In the genomic region with DNA sequence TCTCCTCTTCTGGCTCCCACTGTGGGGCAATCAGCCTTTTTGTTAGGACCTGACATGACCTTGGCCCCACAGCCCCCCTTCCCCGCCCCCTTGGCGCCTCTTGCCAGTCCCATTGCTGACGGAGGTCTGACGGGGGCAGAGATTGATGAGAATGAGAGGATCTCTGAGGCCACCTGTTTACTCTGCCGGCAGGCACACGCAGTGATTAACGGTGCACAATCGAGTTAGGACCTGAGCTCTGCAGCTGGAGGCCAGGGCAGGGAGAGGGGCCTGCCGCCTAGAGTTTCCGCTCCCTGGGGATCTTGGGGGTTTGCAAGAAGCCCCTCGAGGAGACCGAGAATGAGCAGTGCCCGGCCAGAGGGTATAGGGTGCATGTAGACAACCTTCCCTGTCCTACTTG, we compare ENCODE assay signal across 1 cellular context.
TF ChIP-seq lines count a peak whose summit lies in the region.

No MANE protein-coding gene starts in this region.

TF ChIP-seq in GM23338, 12 proteins besides CTCF, POLR2A, EP300 and RAD21 (continued from another document):
- TF ChIP-seq, protein P1, sequence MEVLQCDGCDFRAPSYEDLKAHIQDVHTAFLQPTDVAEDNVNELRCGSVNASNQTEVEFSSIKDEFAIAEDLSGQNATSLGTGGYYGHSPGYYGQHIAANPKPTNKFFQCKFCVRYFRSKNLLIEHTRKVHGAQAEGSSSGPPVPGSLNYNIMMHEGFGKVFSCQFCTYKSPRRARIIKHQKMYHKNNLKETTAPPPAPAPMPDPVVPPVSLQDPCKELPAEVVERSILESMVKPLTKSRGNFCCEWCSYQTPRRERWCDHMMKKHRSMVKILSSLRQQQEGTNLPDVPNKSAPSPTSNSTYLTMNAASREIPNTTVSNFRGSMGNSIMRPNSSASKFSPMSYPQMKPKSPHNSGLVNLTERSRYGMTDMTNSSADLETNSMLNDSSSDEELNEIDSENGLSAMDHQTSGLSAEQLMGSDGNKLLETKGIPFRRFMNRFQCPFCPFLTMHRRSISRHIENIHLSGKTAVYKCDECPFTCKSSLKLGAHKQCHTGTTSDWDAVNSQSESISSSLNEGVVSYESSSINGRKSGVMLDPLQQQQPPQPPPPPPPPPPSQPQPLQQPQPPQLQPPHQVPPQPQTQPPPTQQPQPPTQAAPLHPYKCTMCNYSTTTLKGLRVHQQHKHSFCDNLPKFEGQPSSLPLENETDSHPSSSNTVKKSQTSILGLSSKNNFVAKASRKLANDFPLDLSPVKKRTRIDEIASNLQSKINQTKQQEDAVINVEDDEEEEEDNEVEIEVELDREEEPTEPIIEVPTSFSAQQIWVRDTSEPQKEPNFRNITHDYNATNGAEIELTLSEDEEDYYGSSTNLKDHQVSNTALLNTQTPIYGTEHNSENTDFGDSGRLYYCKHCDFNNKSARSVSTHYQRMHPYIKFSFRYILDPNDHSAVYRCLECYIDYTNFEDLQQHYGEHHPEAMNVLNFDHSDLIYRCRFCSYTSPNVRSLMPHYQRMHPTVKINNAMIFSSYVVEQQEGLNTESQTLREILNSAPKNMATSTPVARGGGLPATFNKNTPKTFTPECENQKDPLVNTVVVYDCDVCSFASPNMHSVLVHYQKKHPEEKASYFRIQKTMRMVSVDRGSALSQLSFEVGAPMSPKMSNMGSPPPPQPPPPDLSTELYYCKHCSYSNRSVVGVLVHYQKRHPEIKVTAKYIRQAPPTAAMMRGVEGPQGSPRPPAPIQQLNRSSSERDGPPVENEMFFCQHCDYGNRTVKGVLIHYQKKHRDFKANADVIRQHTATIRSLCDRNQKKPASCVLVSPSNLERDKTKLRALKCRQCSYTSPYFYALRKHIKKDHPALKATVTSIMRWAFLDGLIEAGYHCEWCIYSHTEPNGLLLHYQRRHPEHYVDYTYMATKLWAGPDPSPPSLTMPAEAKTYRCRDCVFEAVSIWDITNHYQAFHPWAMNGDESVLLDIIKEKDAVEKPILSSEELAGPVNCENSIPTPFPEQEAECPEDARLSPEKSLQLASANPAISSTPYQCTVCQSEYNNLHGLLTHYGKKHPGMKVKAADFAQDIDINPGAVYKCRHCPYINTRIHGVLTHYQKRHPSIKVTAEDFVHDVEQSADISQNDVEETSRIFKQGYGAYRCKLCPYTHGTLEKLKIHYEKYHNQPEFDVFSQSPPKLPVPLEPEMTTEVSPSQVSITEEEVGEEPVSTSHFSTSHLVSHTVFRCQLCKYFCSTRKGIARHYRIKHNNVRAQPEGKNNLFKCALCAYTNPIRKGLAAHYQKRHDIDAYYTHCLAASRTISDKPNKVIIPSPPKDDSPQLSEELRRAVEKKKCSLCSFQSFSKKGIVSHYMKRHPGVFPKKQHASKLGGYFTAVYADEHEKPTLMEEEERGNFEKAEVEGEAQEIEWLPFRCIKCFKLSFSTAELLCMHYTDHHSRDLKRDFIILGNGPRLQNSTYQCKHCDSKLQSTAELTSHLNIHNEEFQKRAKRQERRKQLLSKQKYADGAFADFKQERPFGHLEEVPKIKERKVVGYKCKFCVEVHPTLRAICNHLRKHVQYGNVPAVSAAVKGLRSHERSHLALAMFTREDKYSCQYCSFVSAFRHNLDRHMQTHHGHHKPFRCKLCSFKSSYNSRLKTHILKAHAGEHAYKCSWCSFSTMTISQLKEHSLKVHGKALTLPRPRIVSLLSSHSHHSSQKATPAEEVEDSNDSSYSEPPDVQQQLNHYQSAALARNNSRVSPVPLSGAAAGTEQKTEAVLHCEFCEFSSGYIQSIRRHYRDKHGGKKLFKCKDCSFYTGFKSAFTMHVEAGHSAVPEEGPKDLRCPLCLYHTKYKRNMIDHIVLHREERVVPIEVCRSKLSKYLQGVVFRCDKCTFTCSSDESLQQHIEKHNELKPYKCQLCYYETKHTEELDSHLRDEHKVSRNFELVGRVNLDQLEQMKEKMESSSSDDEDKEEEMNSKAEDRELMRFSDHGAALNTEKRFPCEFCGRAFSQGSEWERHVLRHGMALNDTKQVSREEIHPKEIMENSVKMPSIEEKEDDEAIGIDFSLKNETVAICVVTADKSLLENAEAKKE (CRISPR knock-in tag; IDR thresholded peaks at IDR 0.05): no peak
